ENCODE assay signal across 21 cellular contexts in the genomic region with DNA sequence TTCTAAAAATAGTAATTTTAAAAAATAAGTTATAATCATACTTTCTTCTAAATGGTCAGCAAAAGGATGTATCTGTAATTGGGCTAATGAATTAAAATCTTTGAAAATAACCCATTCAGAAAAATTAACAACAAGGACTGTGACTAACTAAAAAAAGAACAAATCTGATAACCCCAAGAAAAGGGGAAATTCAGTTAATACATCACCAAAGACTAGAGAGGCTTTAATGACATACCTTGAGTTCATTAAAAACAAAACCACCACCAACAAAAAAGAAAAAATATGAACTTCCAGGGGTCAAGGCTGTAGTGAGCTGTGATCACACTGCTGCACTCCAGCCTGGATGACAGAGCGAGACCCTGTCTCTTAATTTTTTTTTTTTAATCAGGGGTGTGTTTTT.
DNase-seq lines count a peak whose midpoint lies in the region; ATAC-seq and TF ChIP-seq lines count a peak whose summit lies in the region.
"Had no signal": no experiment of that assay in that cellular context is flagged by ENCODE, and none has a peak within 500 bp of the region (broad histone marks: within the 10 kb centered on the region; RNA-seq: fewer than 3 reads in every experiment).

No MANE protein-coding gene starts in this region.

- H3K4me3 Mint-ChIP-seq in HFFc6: no peak overlapping the region; the same call in 1 of the 2 replicates
- H3K4me3 Mint-ChIP-seq: activated CD4-positive, alpha-beta T cell treated with anti-CD3 and anti-CD28 coated beads, Interleukin-2, amount 10 ng/mL, durations not matched to agents 7 days and 5 days; activated T-cell treated with anti-CD3 and anti-CD28 coated beads, Interleukin-2, amount 50 U/mL, for 24 hours; stimulated activated naive B cell treated with anti-CD40 and anti-IgM and Interleukin-4, amounts not matched to agents 10 μg/mL and 1 μg/mL and 100 μg/mL, for 72 hours had no signal

- peaks cover 4% of the 10 kb centered on the region for H3K36me3 Mint-ChIP-seq in HFFc6 (ENCODE audit: low read depth)
- H3K36me3 Mint-ChIP-seq: stimulated activated naive B cell treated with anti-CD40 and anti-IgM and Interleukin-4, amounts not matched to agents 10 μg/mL and 1 μg/mL and 100 μg/mL, for 72 hours had no signal

- peaks cover 60% of the 10 kb centered on the region for H3K4me1 Mint-ChIP-seq in HFFc6 (ENCODE audit: low read depth)

- DNase-seq in HFFc6 (no peak), kidney tubule cell (ENCODE audit: low spot score) (peak; percentile 26), NCI-H510A (lab: John Stamatoyannopoulos, UW) (no peak), SW480 (ENCODE audit: low spot score) (no peak)
- no peak for DNase-seq in stimulated activated CD4-positive, alpha-beta T cell treated with anti-CD3 and anti-CD28 coated beads, Interleukin-4, amount 100 ng/mL, for 1 hour
- DNase-seq: activated CD4-positive, alpha-beta T cell treated with anti-CD3 and anti-CD28 coated beads, Interleukin-2, amount 10 ng/mL, durations not matched to agents 7 days and 5 days; activated gamma-delta T cell; activated T-cell treated with anti-CD3 and anti-CD28 coated beads, Interleukin-2, amount 50 U/mL, for 24 hours; Calu3; dermis blood vessel endothelial cell; DND-41; left ventricle myocardium inferior; MM.1S; PC-9; Right ventricle myocardium superior; sigmoid colon; stimulated activated naive B cell treated with anti-CD40 and anti-IgM and Interleukin-4, amounts not matched to agents 10 μg/mL and 1 μg/mL and 100 μg/mL, for 72 hours; testis had no signal

- ATAC-seq in GM18520 (IDR thresholded peaks at IDR 0.05; ENCODE audit: unreplicated experiment): peak; percentile 35
- peak; percentile 56 for ATAC-seq in HG03432 (IDR thresholded peaks at IDR 0.05; ENCODE audit: unreplicated experiment)
- no peak for ATAC-seq in GM18519 (IDR thresholded peaks at IDR 0.05; ENCODE audit: low FRiP score, unreplicated experiment)

- peak overlapping the region; percentile 73 for H3K27ac Mint-ChIP-seq in HFFc6
- H3K27ac Mint-ChIP-seq: activated CD4-positive, alpha-beta T cell treated with anti-CD3 and anti-CD28 coated beads, Interleukin-2, amount 10 ng/mL, durations not matched to agents 7 days and 5 days; activated T-cell treated with anti-CD3 and anti-CD28 coated beads, Interleukin-2, amount 50 U/mL, for 24 hours; stimulated activated naive B cell treated with anti-CD40 and anti-IgM and Interleukin-4, amounts not matched to agents 10 μg/mL and 1 μg/mL and 100 μg/mL, for 72 hours had no signal

- no peaks in the 10 kb centered on the region for H3K27me3 Mint-ChIP-seq in HFFc6 (ENCODE audit: insufficient read depth)
- H3K27me3 Mint-ChIP-seq: activated CD4-positive, alpha-beta T cell treated with anti-CD3 and anti-CD28 coated beads, Interleukin-2, amount 10 ng/mL, durations not matched to agents 7 days and 5 days; activated T-cell treated with anti-CD3 and anti-CD28 coated beads, Interleukin-2, amount 50 U/mL, for 24 hours; stimulated activated naive B cell treated with anti-CD40 and anti-IgM and Interleukin-4, amounts not matched to agents 10 μg/mL and 1 μg/mL and 100 μg/mL, for 72 hours had no signal

- H3K9me3 Mint-ChIP-seq in HFFc6: no peaks in the 10 kb centered on the region
- H3K9me3 Mint-ChIP-seq: activated CD4-positive, alpha-beta T cell treated with anti-CD3 and anti-CD28 coated beads, Interleukin-2, amount 10 ng/mL, durations not matched to agents 7 days and 5 days; activated T-cell treated with anti-CD3 and anti-CD28 coated beads, Interleukin-2, amount 50 U/mL, for 24 hours; stimulated activated naive B cell treated with anti-CD40 and anti-IgM and Interleukin-4, amounts not matched to agents 10 μg/mL and 1 μg/mL and 100 μg/mL, for 72 hours had no signal

- TF ChIP-seq CTCF in HFFc6 (IDR thresholded peaks at IDR 0.05): no peak
